ENCODE assay signal across 11 cellular contexts in genomic region chr5:136192015-136192525, GRCh38. TPM values are rescaled to one million over a fixed set of nuclear protein-coding genes. Genes with fewer than 3 reads are reported as not detected.
DNase-seq lines count a peak whose midpoint lies in the region; ATAC-seq, FAIRE-seq and TF ChIP-seq lines count a peak whose summit lies in the region.
"Had no signal": no experiment of that assay in that cellular context is flagged by ENCODE, and none has a peak within 500 bp of the region (broad histone marks: within the 10 kb centered on the region; RNA-seq: fewer than 3 reads in every experiment).

No MANE protein-coding gene starts in this region.

- no CpG with 5 or more reads among the region's 56 CpGs for WGBS in iPS DF 6.9 (ENCODE audit: insufficient coverage, insufficient read length)
- WGBS in psoas muscle, 3 donors = 0 to 1% (median 1%) methylated on average over 42 to 56 of the region's 56 CpGs

- no peaks in the 10 kb centered on the region; the same call in none of the 2 replicates for H3K27me3 ChIP-seq in GM06990 (replicated peaks; ENCODE audit: control insufficient read depth, insufficient read depth, low read length)
- peaks cover 53% of the 10 kb centered on the region for H3K27me3 ChIP-seq in iPS DF 6.9 (ENCODE audit: control insufficient read depth, insufficient read depth, low read length)
- peaks cover 0 to 23% (median 0%) of the 10 kb centered on the region in 3 donors for H3K27me3 ChIP-seq in psoas muscle (ENCODE audit: insufficient read depth in 3 of 3, low read length in 2 of 3)
- H3K27me3 ChIP-seq in effector memory CD4-positive, alpha-beta T cell (replicated peaks; ENCODE audit: control insufficient read depth, insufficient read depth, low read length, poor library complexity, severe bottlenecking) = peaks cover 8% of the 10 kb centered on the region

- H3K27me3 Mint-ChIP-seq in WTC11 (ENCODE audit: low read depth) = peaks cover 83% of the 10 kb centered on the region
- peaks cover 48% of the 10 kb centered on the region for H3K27me3 Mint-ChIP-seq in activated T-helper 17 cell treated with anti-CD3 and anti-CD28 coated beads, Interleukin-2, amount 50 U/mL, for 72 hours

- POLR2A ChIA-PET in WTC11 (lab: Charles Lee) = no interaction called here

- ATAC-seq in WTC11 = peak; percentile 29
- peak; percentile 45 to 62 (median 60) for ATAC-seq in psoas muscle
- no peak for ATAC-seq in activated T-helper 17 cell treated with anti-CD3 and anti-CD28 coated beads, Interleukin-2, amount 50 U/mL, for 72 hours (replicated peaks)
- ATAC-seq: activated CD4-positive, CD25-positive, alpha-beta regulatory T cell treated with anti-CD3 and anti-CD28 coated beads, Interleukin-2, amount 50 U/mL, for 24 hours had no signal

- peaks cover 14% of the 10 kb centered on the region for H3K4me1 Mint-ChIP-seq in WTC11
- no peaks in the 10 kb centered on the region for H3K4me1 Mint-ChIP-seq in activated T-helper 17 cell treated with anti-CD3 and anti-CD28 coated beads, Interleukin-2, amount 50 U/mL, for 72 hours

- no peak for FAIRE-seq in HTR-8/SVneo (lab: Jason Lieb, UNC)

- H3K27ac ChIP-seq in iPS DF 6.9 (ENCODE audit: low read length) = no peak overlapping the region
- H3K27ac ChIP-seq in psoas muscle = no peak overlapping the region
- no peak overlapping the region for H3K27ac ChIP-seq in effector memory CD4-positive, alpha-beta T cell (ENCODE audit: insufficient read depth, low read length, poor library complexity, severe bottlenecking)

- H3K4me3 Mint-ChIP-seq in WTC11 = peak overlapping the region; percentile 71
- no peak overlapping the region for H3K4me3 Mint-ChIP-seq in activated T-helper 17 cell treated with anti-CD3 and anti-CD28 coated beads, Interleukin-2, amount 50 U/mL, for 72 hours

- CTCF ChIA-PET in WTC11 (lab: Charles Lee) = interaction anchor here (0.7 to 6.9 kb wide), 7 partner anchors 11 to 312 kb away, joined by 3 to 55 read pairs (median 4); no protein-coding TSS in a partner anchor

- DNase-seq in GM06990 (ENCODE audit: extremely low read depth, insufficient read length) (peak; percentile 28), WTC11 (ENCODE audit: low spot score) (no peak), iPS DF 6.9 (ENCODE audit: low read depth, low spot score) (no peak), psoas muscle (no peak), COLO829 (ENCODE audit: low spot score) (no peak), HTR-8/SVneo (ENCODE audit: insufficient read length, low spot score) (no peak)
- DNase-seq in effector memory CD4-positive, alpha-beta T cell = no peak
- DNase-seq: HCEC 1CT, NCI-H1436 treated with DMSO at 0.1 percent for 48 hours had no signal

- intact Hi-C loops in psoas muscle (cut with DNase I) = no loop called here

- H3K36me3 ChIP-seq in GM06990 (ENCODE audit: control insufficient read depth, insufficient read depth, low read length) = no peaks in the 10 kb centered on the region; the same call in 1 of the 2 replicates
- H3K36me3 ChIP-seq in iPS DF 6.9 (ENCODE audit: control insufficient read depth, insufficient read depth, low read length) = no peaks in the 10 kb centered on the region
- peaks cover 3 to 15% of the 10 kb centered on the region in 2 donors for H3K36me3 ChIP-seq in psoas muscle (ENCODE audit: insufficient read depth in 1 of 2, low read depth in 1 of 2)
- H3K36me3 ChIP-seq in effector memory CD4-positive, alpha-beta T cell (ENCODE audit: control insufficient read depth, insufficient read depth, low read length) = no peaks in the 10 kb centered on the region

- 0 out of 2 replicates have a peak, but pooled peaks cover 1% of the 10 kb centered on the region for H3K4me1 ChIP-seq in iPS DF 6.9 (ENCODE audit: control insufficient read depth, insufficient read depth, low read length)
- peaks cover 9% of the 10 kb centered on the region for H3K4me1 ChIP-seq in psoas muscle
- H3K4me1 ChIP-seq in effector memory CD4-positive, alpha-beta T cell (ENCODE audit: control insufficient read depth, insufficient read depth, low read length, poor library complexity, severe bottlenecking) = peaks cover 4% of the 10 kb centered on the region

- no peak overlapping the region for H3K27ac Mint-ChIP-seq in WTC11
- no peak overlapping the region for H3K27ac Mint-ChIP-seq in activated T-helper 17 cell treated with anti-CD3 and anti-CD28 coated beads, Interleukin-2, amount 50 U/mL, for 72 hours

- H3K4me3 ChIP-seq in GM06990 (replicated peaks; ENCODE audit: low read depth, low read length) (no peak overlapping the region), iPS DF 6.9 (ENCODE audit: low read length) (peak overlapping the region; percentile 15), psoas muscle (peak overlapping the region; percentile 61)
- H3K4me3 ChIP-seq in effector memory CD4-positive, alpha-beta T cell (ENCODE audit: insufficient read depth, low read depth, low read length, poor library complexity, severe bottlenecking) = no peak overlapping the region

- peaks cover 7% of the 10 kb centered on the region for H3K36me3 Mint-ChIP-seq in WTC11
- H3K36me3 Mint-ChIP-seq in activated T-helper 17 cell treated with anti-CD3 and anti-CD28 coated beads, Interleukin-2, amount 50 U/mL, for 72 hours (ENCODE audit: low read depth) = no peaks in the 10 kb centered on the region

- no peaks in the 10 kb centered on the region for H3K9me3 ChIP-seq in iPS DF 6.9 (ENCODE audit: control insufficient read depth, insufficient read depth, low read length)
- no peaks in the 10 kb centered on the region for H3K9me3 ChIP-seq in psoas muscle
- H3K9me3 ChIP-seq in effector memory CD4-positive, alpha-beta T cell (ENCODE audit: control insufficient read depth, low read length) = no peaks in the 10 kb centered on the region

- H3K9me3 Mint-ChIP-seq in WTC11 = no peaks in the 10 kb centered on the region
- H3K9me3 Mint-ChIP-seq in activated T-helper 17 cell treated with anti-CD3 and anti-CD28 coated beads, Interleukin-2, amount 50 U/mL, for 72 hours = no peaks in the 10 kb centered on the region

- TF ChIP-seq CTCF in GM06990 (IDR thresholded peaks at IDR 0.05; ENCODE audit: insufficient read depth, low read length, poor library complexity, severe bottlenecking) (no peak), WTC11 (IDR thresholded peaks at IDR 0.05) (no peak), psoas muscle (IDR thresholded peaks at IDR 0.05) (no peak)

TF ChIP-seq in WTC11, 78 proteins besides CTCF, POLR2A, EP300 and RAD21 (continues in another document):
- TF ChIP-seq ELF4 (CRISPR knock-in tag; IDR thresholded peaks at IDR 0.05; ENCODE audit: low read depth) (no peak), JUN (CRISPR knock-in tag; IDR thresholded peaks at IDR 0.05) (no peak), GTF2I (CRISPR knock-in tag; conservative IDR thresholded peaks at IDR 0.05) (no peak), SMAD4 (CRISPR knock-in tag; IDR thresholded peaks at IDR 0.05) (no peak), FOXP1 (CRISPR knock-in tag; IDR thresholded peaks at IDR 0.05; ENCODE audit: borderline replicate concordance) (peak; percentile 75), E2F4 (CRISPR knock-in tag; IDR thresholded peaks at IDR 0.05; ENCODE audit: borderline replicate concordance, low read depth) (no peak)
- TF ChIP-seq, protein P1, sequence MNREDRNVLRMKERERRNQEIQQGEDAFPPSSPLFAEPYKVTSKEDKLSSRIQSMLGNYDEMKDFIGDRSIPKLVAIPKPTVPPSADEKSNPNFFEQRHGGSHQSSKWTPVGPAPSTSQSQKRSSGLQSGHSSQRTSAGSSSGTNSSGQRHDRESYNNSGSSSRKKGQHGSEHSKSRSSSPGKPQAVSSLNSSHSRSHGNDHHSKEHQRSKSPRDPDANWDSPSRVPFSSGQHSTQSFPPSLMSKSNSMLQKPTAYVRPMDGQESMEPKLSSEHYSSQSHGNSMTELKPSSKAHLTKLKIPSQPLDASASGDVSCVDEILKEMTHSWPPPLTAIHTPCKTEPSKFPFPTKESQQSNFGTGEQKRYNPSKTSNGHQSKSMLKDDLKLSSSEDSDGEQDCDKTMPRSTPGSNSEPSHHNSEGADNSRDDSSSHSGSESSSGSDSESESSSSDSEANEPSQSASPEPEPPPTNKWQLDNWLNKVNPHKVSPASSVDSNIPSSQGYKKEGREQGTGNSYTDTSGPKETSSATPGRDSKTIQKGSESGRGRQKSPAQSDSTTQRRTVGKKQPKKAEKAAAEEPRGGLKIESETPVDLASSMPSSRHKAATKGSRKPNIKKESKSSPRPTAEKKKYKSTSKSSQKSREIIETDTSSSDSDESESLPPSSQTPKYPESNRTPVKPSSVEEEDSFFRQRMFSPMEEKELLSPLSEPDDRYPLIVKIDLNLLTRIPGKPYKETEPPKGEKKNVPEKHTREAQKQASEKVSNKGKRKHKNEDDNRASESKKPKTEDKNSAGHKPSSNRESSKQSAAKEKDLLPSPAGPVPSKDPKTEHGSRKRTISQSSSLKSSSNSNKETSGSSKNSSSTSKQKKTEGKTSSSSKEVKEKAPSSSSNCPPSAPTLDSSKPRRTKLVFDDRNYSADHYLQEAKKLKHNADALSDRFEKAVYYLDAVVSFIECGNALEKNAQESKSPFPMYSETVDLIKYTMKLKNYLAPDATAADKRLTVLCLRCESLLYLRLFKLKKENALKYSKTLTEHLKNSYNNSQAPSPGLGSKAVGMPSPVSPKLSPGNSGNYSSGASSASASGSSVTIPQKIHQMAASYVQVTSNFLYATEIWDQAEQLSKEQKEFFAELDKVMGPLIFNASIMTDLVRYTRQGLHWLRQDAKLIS (CRISPR knock-in tag; IDR thresholded peaks at IDR 0.05; ENCODE audit: borderline replicate concordance) = no peak

RNA-seq across cellular contexts. Expression of gene SMIM32, which starts 0.9 kb away (rescaled TPM):
- total RNA-seq in WTC11 (2021) (0.18 to 0.37 TPM in 2 of 3 replicates, not detected in the other), psoas muscle (under 1 TPM in 2 of 4 donors, not detected in 2; 0.36 to 0.82 TPM)
- polyA plus RNA-seq in psoas muscle = under 1 TPM in 2 of 3 donors, not detected in 1; 0.06 to 0.10 TPM
- not detected for total RNA-seq in activated T-helper 17 cell treated with anti-CD3 and anti-CD28 coated beads, Interleukin-2, amount 50 U/mL, for 72 hours

RNA-seq across cellular contexts. Expression of gene SMAD5, which starts 59.4 kb away (rescaled TPM):
- 54.9 to 70.3 TPM (median 65.2 TPM) in 3 replicates for total RNA-seq in WTC11 (2021)
- total RNA-seq in psoas muscle = 10 to 100 TPM; 35.8 to 49.6 (median 39.8) TPM
- polyA plus RNA-seq in psoas muscle = 10 to 100 TPM in 1 of 3 donors, 1 to 10 TPM in 2; 9.2 to 22.5 (median 9.8) TPM
- 10 to 100 TPM; 21.1 to 21.7 TPM for total RNA-seq in activated T-helper 17 cell treated with anti-CD3 and anti-CD28 coated beads, Interleukin-2, amount 50 U/mL, for 72 hours

Comparison
In these comparisons a context has a peak if more than half of its experiments do, and no peak if none do; other contexts are left out.
1. H3K4me3 ChIP-seq: peak in iPS DF 6.9 (single experiment) and psoas muscle (single experiment); none in GM06990 (single experiment) and effector memory CD4-positive, alpha-beta T cell (single experiment).